In genomic region chr17:8632087-8632486, GRCh38 we compare ENCODE assay signal across 2 cellular contexts.
TF ChIP-seq lines count a peak whose summit lies in the region.

No MANE protein-coding gene starts in this region.

TF ChIP-seq in SK-N-SH, 30 proteins besides CTCF, POLR2A, EP300 and RAD21 (continued from another document):
- no peak for TF ChIP-seq IRF3 (IDR thresholded peaks at IDR 0.05; ENCODE audit: low read depth, low read length)

TF ChIP-seq in SK-N-SH treated with all-trans-retinoic acid at 6 μM for 48 hours, 23 proteins besides CTCF, POLR2A, EP300 and RAD21 (continued from another document):
- TF ChIP-seq, protein P1, sequence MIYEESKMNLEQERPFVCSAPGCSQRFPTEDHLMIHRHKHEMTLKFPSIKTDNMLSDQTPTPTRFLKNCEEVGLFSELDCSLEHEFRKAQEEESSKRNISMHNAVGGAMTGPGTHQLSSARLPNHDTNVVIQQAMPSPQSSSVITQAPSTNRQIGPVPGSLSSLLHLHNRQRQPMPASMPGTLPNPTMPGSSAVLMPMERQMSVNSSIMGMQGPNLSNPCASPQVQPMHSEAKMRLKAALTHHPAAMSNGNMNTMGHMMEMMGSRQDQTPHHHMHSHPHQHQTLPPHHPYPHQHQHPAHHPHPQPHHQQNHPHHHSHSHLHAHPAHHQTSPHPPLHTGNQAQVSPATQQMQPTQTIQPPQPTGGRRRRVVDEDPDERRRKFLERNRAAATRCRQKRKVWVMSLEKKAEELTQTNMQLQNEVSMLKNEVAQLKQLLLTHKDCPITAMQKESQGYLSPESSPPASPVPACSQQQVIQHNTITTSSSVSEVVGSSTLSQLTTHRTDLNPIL (CRISPR knock-in tag; IDR thresholded peaks at IDR 0.05; ENCODE audit: low read depth) = no peak
- TF ChIP-seq PATZ1 (CRISPR knock-in tag; IDR thresholded peaks at IDR 0.05; ENCODE audit: borderline replicate concordance) (no peak), BACH2 (CRISPR knock-in tag; IDR thresholded peaks at IDR 0.05; ENCODE audit: borderline replicate concordance) (no peak), ZFP30 (CRISPR knock-in tag; IDR thresholded peaks at IDR 0.05) (no peak)
- TF ChIP-seq, protein P2, sequence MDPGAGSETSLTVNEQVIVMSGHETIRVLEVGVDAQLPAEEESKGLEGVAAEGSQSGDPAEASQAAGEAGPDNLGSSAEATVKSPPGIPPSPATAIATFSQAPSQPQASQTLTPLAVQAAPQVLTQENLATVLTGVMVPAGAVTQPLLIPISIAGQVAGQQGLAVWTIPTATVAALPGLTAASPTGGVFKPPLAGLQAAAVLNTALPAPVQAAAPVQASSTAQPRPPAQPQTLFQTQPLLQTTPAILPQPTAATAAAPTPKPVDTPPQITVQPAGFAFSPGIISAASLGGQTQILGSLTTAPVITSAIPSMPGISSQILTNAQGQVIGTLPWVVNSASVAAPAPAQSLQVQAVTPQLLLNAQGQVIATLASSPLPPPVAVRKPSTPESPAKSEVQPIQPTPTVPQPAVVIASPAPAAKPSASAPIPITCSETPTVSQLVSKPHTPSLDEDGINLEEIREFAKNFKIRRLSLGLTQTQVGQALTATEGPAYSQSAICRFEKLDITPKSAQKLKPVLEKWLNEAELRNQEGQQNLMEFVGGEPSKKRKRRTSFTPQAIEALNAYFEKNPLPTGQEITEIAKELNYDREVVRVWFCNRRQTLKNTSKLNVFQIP (CRISPR knock-in tag; IDR thresholded peaks at IDR 0.05; ENCODE audit: borderline replicate concordance, low read depth) = no peak
